Comparison of ENCODE assay signal across 8 cellular contexts in the genomic region with DNA sequence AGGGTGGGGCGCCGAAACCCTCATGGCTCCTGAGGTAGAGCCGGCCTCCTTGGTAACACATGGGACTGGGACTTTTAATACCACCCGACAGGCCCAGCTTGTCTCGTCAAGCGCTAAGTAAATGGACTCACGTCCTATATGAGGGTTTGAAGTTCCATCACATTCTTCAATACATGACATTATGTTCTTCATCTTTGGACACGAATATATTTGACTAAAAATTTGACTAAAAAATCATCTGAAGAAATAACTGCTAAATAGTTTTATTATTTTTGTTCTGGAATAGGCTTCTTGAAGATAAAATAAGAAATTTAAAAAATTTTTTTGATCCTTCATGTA. TPM values are rescaled to one million over a fixed set of nuclear protein-coding genes. Genes with fewer than 3 reads are reported as not detected.
DNase-seq lines count a peak whose midpoint lies in the region; ATAC-seq and TF ChIP-seq lines count a peak whose summit lies in the region.

No MANE protein-coding gene starts in this region.

- peak overlapping the region; percentile 65 for H3K4me2 ChIP-seq in DND-41 (ENCODE audit: insufficient read depth, low read length)

- no peaks in the 10 kb centered on the region for H3K9me3 ChIP-seq in DND-41 (ENCODE audit: insufficient read depth, low read length, severe bottlenecking)
- no peaks in the 10 kb centered on the region for H3K9me3 ChIP-seq in Peyer's patch
- H3K9me3 ChIP-seq in psoas muscle = peaks cover 4% of the 10 kb centered on the region

- H3K4me3 ChIP-seq in DND-41 (ENCODE audit: low read depth in 1 of 2, low read length in 2 of 2) (peak overlapping the region; percentile 67 to 75; a peak in 3 of 4 replicates), Peyer's patch (peak overlapping the region; percentile 63 to 91 (median 74)), epithelial cell of proximal tubule (ENCODE audit: low read depth, low read length) (peak overlapping the region; percentile 95), psoas muscle (peak overlapping the region; percentile 96)

- no peak for TF ChIP-seq POLR2A in Peyer's patch (IDR thresholded peaks at IDR 0.05)

- ATAC-seq in DND-41 (ENCODE audit: insufficient read depth, low read depth) (no peak), psoas muscle (no peak), HG03432 (IDR thresholded peaks at IDR 0.05; ENCODE audit: unreplicated experiment) (no peak)

- intact Hi-C loops in psoas muscle (cut with DNase I) = no loop called here

- peaks cover 32% of the 10 kb centered on the region for H3K79me2 ChIP-seq in DND-41 (ENCODE audit: insufficient read depth, low read length)

- H3K27me3 ChIP-seq in DND-41 (ENCODE audit: insufficient read depth, low read length, poor library complexity) (no peaks in the 10 kb centered on the region), Peyer's patch (no peaks in the 10 kb centered on the region), psoas muscle (ENCODE audit: insufficient read depth in 3 of 3, low read length in 2 of 3) (no peaks in the 10 kb centered on the region)

- H4K20me1 ChIP-seq in DND-41 (ENCODE audit: insufficient read depth, low read length) = no peaks in the 10 kb centered on the region

- H2AFZ ChIP-seq in DND-41 (ENCODE audit: low read depth, low read length) = peak overlapping the region; percentile 85

- H3K4me1 ChIP-seq in DND-41 (ENCODE audit: insufficient read depth, low read length) (peaks cover 32% of the 10 kb centered on the region), Peyer's patch (peaks cover 0 to 8% (median 6%) of the 10 kb centered on the region in 4 donors), psoas muscle (peaks cover 12% of the 10 kb centered on the region)

- DNase-seq in DND-41 = no peak
- no peak for DNase-seq in Peyer's patch
- no peak for DNase-seq in epithelial cell of proximal tubule (ENCODE audit: low read depth)
- no peak for DNase-seq in psoas muscle
- DNase-seq in effector CD4-positive, alpha-beta T cell = no peak
- no peak for DNase-seq in HuH-7 (ENCODE audit: low spot score)
- no peak for DNase-seq in activated CD8-positive, alpha-beta memory T cell treated with anti-CD3 and anti-CD28 coated beads, Interleukin-2, amount 50 U/mL, for 48 hours

- H3K27ac ChIP-seq in DND-41 (ENCODE audit: low read length) = peak overlapping the region; percentile 80
- H3K27ac ChIP-seq in Peyer's patch = peak overlapping the region in 3 of 4 donors; percentile 5 to 79 (median 67)
- H3K27ac ChIP-seq in psoas muscle = peak overlapping the region; percentile 57

- H3K9ac ChIP-seq in DND-41 (ENCODE audit: low read depth, low read length) = peak overlapping the region; percentile 78

- H3K36me3 ChIP-seq in DND-41 (ENCODE audit: insufficient read depth, low read length) (peaks cover 7% of the 10 kb centered on the region; the same call in 1 of the 2 replicates), Peyer's patch (peaks cover 0 to 3% (median 0%) of the 10 kb centered on the region in 3 donors), psoas muscle (ENCODE audit: insufficient read depth in 1 of 2, low read depth in 1 of 2) (peaks cover 0 to 7% of the 10 kb centered on the region in 2 donors)

- no peak for TF ChIP-seq CTCF in DND-41 (IDR thresholded peaks at IDR 0.05; ENCODE audit: borderline replicate concordance, extremely low read depth, low read length, poor library complexity, severe bottlenecking)
- peak in 2 of 6 experiments; percentile 1 to 5 for TF ChIP-seq CTCF in Peyer's patch (IDR thresholded peaks at IDR 0.05)
- no peak for TF ChIP-seq CTCF in epithelial cell of proximal tubule (conservative IDR thresholded peaks at IDR 0.05; ENCODE audit: low read depth, low read length)
- TF ChIP-seq CTCF in psoas muscle (IDR thresholded peaks at IDR 0.05) = no peak

- WGBS in psoas muscle, 3 donors = 7 to 8% (median 7%) methylated on average over 8 of the region's 8 CpGs

RNA-seq across cellular contexts. Expression of a gene that starts 0.3 kb away (rescaled TPM):
- 10 to 100 TPM in 1 of 4 donors, 1 to 10 TPM in 3; 1.7 to 12.5 (median 2.2) TPM for total RNA-seq in Peyer's patch
- total RNA-seq in epithelial cell of proximal tubule = 2.1 and 5.7 TPM in 2 replicates
- total RNA-seq in psoas muscle = 1 to 10 TPM; 1.2 to 5.8 (median 1.9) TPM
- polyA plus RNA-seq in psoas muscle = 1 to 10 TPM; 1.4 to 3.5 (median 1.5) TPM

RNA-seq across cellular contexts. Expression of a gene that starts 59.5 kb away (rescaled TPM):
- total RNA-seq in Peyer's patch = 10 to 100 TPM in 1 of 4 donors, 1 to 10 TPM in 3; 4.6 to 29.7 (median 8.0) TPM
- 2.0 and 5.6 TPM in 2 replicates for total RNA-seq in epithelial cell of proximal tubule
- 1 to 10 TPM; 4.1 to 9.7 (median 6.5) TPM for total RNA-seq in psoas muscle
- 1 to 10 TPM in 2 of 3 donors, under 1 TPM in 1; 0.81 to 9.2 (median 1.1) TPM for polyA plus RNA-seq in psoas muscle
